Comparison of ENCODE assay signal across 9 cellular contexts in the genomic region with DNA sequence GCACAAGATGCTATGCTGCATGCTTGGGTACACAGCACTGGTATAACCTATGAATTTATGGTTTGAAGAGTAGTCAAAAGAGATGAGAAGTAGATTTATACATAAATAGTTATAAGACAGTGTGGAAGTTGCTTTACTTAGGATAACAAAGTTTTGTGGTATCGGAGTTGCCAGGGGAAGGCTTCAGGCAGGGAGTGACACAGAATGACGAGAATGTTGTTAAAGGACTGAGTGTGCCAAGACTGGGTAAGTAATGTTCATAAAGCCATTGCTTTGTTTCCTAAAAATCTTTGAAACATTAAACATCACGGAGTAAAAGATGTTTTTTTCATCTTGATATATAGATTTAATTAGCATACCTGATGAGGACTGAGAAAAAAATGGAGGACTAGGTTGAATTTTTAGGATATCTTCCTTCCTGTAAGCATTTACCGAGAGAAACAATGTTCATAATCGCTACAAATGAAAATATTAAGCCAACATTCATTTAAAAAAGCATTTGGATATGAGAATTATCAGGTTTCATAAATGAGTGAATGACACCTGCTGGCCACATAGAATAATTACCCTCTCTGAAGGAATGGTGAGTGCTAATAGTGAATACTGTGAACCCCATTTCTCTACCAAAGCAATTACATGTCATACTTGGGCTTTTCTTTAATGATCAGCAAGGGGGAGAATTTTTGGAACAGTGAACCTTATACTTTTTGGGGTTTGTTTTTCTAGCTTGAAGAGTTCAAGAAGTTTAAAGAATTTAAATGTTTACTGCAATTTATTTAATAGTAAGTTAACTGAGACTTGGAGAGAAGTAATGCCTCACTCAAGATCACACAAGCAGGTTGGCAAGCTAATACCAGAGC. TPM values are rescaled to one million over a fixed set of nuclear protein-coding genes. Genes with fewer than 3 reads are reported as not detected.
A peak's percentile ranks its signal among the peaks of the same experiment; 100 is the strongest.
DNase-seq lines count a peak whose midpoint lies in the region; ATAC-seq, FAIRE-seq and TF ChIP-seq lines count a peak whose summit lies in the region.
"Had no signal": no experiment of that assay in that cellular context is flagged by ENCODE, and none has a peak within 500 bp of the region (broad histone marks: within the 10 kb centered on the region; RNA-seq: fewer than 3 reads in every experiment).

No MANE protein-coding gene starts in this region.

- no peak overlapping the region for H3K4me3 Mint-ChIP-seq in activated CD8-positive, alpha-beta memory T cell treated with anti-CD3 and anti-CD28 coated beads, Interleukin-2, amount 10 ng/mL, durations not matched to agents 7 days and 5 days
- H3K4me3 Mint-ChIP-seq: activated naive CD4-positive, alpha-beta T cell treated with anti-CD3 and anti-CD28 coated beads, Interleukin-2, amount 50 U/mL, for 24 hours had no signal

- no peak for DNase-seq in activated CD8-positive, alpha-beta memory T cell treated with anti-CD3 and anti-CD28 coated beads, Interleukin-2, amount 10 ng/mL, durations not matched to agents 7 days and 5 days
- DNase-seq in activated CD8-positive, alpha-beta memory T cell treated with anti-CD3 and anti-CD28 coated beads for 24 hours, result no peak
- peak in 1 of 2 donors; percentile 20 for DNase-seq in foreskin keratinocyte
- DNase-seq in small intestine, result peak; percentile 31
- DNase-seq in activated T-cell treated with anti-CD3 and anti-CD28 coated beads, Interleukin-2, amount 50 U/mL, for 48 hours, result no peak
- no peak for DNase-seq in stimulated activated naive CD4-positive, alpha-beta T cell treated with Interleukin-2 at 50 U/mL for 16 hours (lab: John Stamatoyannopoulos, UW)

- H3K27ac ChIP-seq in foreskin keratinocyte (no peak overlapping the region), small intestine (ENCODE audit: low read depth in 1 of 2, low read length in 1 of 2) (no peak overlapping the region)

- no peak overlapping the region for H3K4me3 ChIP-seq in small intestine (ENCODE audit: low read depth in 1 of 2, low read length in 2 of 2)

- H3K9me3 ChIP-seq in small intestine (ENCODE audit: control insufficient read depth, low read depth), result no peaks in the 10 kb centered on the region

- no peaks in the 10 kb centered on the region for H3K36me3 Mint-ChIP-seq in activated CD8-positive, alpha-beta memory T cell treated with anti-CD3 and anti-CD28 coated beads, Interleukin-2, amount 10 ng/mL, durations not matched to agents 7 days and 5 days
- H3K36me3 Mint-ChIP-seq: activated naive CD4-positive, alpha-beta T cell treated with anti-CD3 and anti-CD28 coated beads, Interleukin-2, amount 50 U/mL, for 24 hours had no signal

- WGBS in small intestine, 3 donors, result 28 to 34% (median 30%) methylated on average over 5 of the region's 5 CpGs

- no peaks in the 10 kb centered on the region for H3K4me1 ChIP-seq in foreskin keratinocyte
- H3K4me1 ChIP-seq in small intestine (ENCODE audit: control insufficient read depth in 2 of 2, insufficient read depth in 1 of 2, low read depth in 1 of 2, low read length in 1 of 2), result no peaks in the 10 kb centered on the region

- H3K9me3 Mint-ChIP-seq in activated CD8-positive, alpha-beta memory T cell treated with anti-CD3 and anti-CD28 coated beads, Interleukin-2, amount 10 ng/mL, durations not matched to agents 7 days and 5 days (ENCODE audit: low read depth), result no peaks in the 10 kb centered on the region
- H3K9me3 Mint-ChIP-seq: activated naive CD4-positive, alpha-beta T cell treated with anti-CD3 and anti-CD28 coated beads, Interleukin-2, amount 50 U/mL, for 24 hours had no signal

- no peaks in the 10 kb centered on the region for H3K27me3 Mint-ChIP-seq in activated CD8-positive, alpha-beta memory T cell treated with anti-CD3 and anti-CD28 coated beads, Interleukin-2, amount 10 ng/mL, durations not matched to agents 7 days and 5 days
- H3K27me3 Mint-ChIP-seq: activated naive CD4-positive, alpha-beta T cell treated with anti-CD3 and anti-CD28 coated beads, Interleukin-2, amount 50 U/mL, for 24 hours had no signal

- FAIRE-seq in small intestine (lab: Jason Lieb, UNC), result peak; percentile 30

- peak; percentile 63 for ATAC-seq in activated CD8-positive, alpha-beta memory T cell treated with anti-CD3 and anti-CD28 coated beads, Interleukin-2, amount 10 ng/mL, durations not matched to agents 7 days and 5 days
- ATAC-seq in HG03342 (IDR thresholded peaks at IDR 0.05; ENCODE audit: unreplicated experiment) (peak; percentile 63), SK-N-SH treated with all-trans-retinoic acid at 6 μM for 48 hours (peak; percentile 81), foreskin keratinocyte (peak; percentile 76)

- CTCF ChIA-PET in activated CD8-positive, alpha-beta memory T cell treated with anti-CD3 and anti-CD28 coated beads, Interleukin-2, amount 10 ng/mL, durations not matched to agents 7 days and 5 days (lab: Charles Lee), result interaction anchor here (1.0 to 6.2 kb wide), 3 partner anchors 252 to 406 kb away, joined by 3 to 103 read pairs (median 4); no protein-coding TSS in a partner anchor

- H3K27me3 ChIP-seq in foreskin keratinocyte, result peaks cover 3% of the 10 kb centered on the region
- no peaks in the 10 kb centered on the region for H3K27me3 ChIP-seq in small intestine (ENCODE audit: control insufficient read depth in 2 of 2, insufficient read depth in 2 of 2, low read length in 2 of 2)

- peaks cover 3% of the 10 kb centered on the region for H3K4me1 Mint-ChIP-seq in activated CD8-positive, alpha-beta memory T cell treated with anti-CD3 and anti-CD28 coated beads, Interleukin-2, amount 10 ng/mL, durations not matched to agents 7 days and 5 days
- H3K4me1 Mint-ChIP-seq: activated naive CD4-positive, alpha-beta T cell treated with anti-CD3 and anti-CD28 coated beads, Interleukin-2, amount 50 U/mL, for 24 hours had no signal

- peak; percentile 69 for TF ChIP-seq CTCF in foreskin keratinocyte (conservative IDR thresholded peaks at IDR 0.05)

- H3K36me3 ChIP-seq in small intestine (ENCODE audit: control insufficient read depth in 2 of 2, insufficient read depth in 2 of 2, low read length in 2 of 2), result no peaks in the 10 kb centered on the region

- H3K27ac Mint-ChIP-seq in activated CD8-positive, alpha-beta memory T cell treated with anti-CD3 and anti-CD28 coated beads, Interleukin-2, amount 10 ng/mL, durations not matched to agents 7 days and 5 days, result no peak overlapping the region
- H3K27ac Mint-ChIP-seq: activated naive CD4-positive, alpha-beta T cell treated with anti-CD3 and anti-CD28 coated beads, Interleukin-2, amount 50 U/mL, for 24 hours had no signal

TF ChIP-seq in SK-N-SH treated with all-trans-retinoic acid at 6 μM for 48 hours, 23 proteins besides CTCF, POLR2A, EP300 and RAD21 (continues in another document):
- TF ChIP-seq OSR1 (CRISPR knock-in tag; IDR thresholded peaks at IDR 0.05), result no peak
- TF ChIP-seq BACH2 (CRISPR knock-in tag; IDR thresholded peaks at IDR 0.05; ENCODE audit: borderline replicate concordance), result no peak
- no peak for TF ChIP-seq CSDC2 (CRISPR knock-in tag; IDR thresholded peaks at IDR 0.05)
- no peak for TF ChIP-seq SNAI2 (CRISPR knock-in tag; IDR thresholded peaks at IDR 0.05)
- TF ChIP-seq ZFP30 (CRISPR knock-in tag; IDR thresholded peaks at IDR 0.05), result no peak
- TF ChIP-seq ZNF8 (CRISPR knock-in tag; IDR thresholded peaks at IDR 0.05), result no peak
- TF ChIP-seq ESRRG (CRISPR knock-in tag; IDR thresholded peaks at IDR 0.05), result no peak
- TF ChIP-seq PPARA (CRISPR knock-in tag; IDR thresholded peaks at IDR 0.05; ENCODE audit: borderline replicate concordance), result no peak
- no peak for TF ChIP-seq ZNF70 (CRISPR knock-in tag; IDR thresholded peaks at IDR 0.05)
- TF ChIP-seq, protein P1, sequence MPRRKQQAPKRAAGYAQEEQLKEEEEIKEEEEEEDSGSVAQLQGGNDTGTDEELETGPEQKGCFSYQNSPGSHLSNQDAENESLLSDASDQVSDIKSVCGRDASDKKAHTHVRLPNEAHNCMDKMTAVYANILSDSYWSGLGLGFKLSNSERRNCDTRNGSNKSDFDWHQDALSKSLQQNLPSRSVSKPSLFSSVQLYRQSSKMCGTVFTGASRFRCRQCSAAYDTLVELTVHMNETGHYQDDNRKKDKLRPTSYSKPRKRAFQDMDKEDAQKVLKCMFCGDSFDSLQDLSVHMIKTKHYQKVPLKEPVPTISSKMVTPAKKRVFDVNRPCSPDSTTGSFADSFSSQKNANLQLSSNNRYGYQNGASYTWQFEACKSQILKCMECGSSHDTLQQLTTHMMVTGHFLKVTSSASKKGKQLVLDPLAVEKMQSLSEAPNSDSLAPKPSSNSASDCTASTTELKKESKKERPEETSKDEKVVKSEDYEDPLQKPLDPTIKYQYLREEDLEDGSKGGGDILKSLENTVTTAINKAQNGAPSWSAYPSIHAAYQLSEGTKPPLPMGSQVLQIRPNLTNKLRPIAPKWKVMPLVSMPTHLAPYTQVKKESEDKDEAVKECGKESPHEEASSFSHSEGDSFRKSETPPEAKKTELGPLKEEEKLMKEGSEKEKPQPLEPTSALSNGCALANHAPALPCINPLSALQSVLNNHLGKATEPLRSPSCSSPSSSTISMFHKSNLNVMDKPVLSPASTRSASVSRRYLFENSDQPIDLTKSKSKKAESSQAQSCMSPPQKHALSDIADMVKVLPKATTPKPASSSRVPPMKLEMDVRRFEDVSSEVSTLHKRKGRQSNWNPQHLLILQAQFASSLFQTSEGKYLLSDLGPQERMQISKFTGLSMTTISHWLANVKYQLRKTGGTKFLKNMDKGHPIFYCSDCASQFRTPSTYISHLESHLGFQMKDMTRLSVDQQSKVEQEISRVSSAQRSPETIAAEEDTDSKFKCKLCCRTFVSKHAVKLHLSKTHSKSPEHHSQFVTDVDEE (CRISPR knock-in tag; IDR thresholded peaks at IDR 0.05), result no peak

RNA-seq across cellular contexts. Expression of gene EXTL2, which starts 28.4 kb away (rescaled TPM):
- total RNA-seq in activated CD8-positive, alpha-beta memory T cell treated with anti-CD3 and anti-CD28 coated beads, Interleukin-2, amount 10 ng/mL, durations not matched to agents 7 days and 5 days, result 10 to 100 TPM in 1 of 2 experiments, 1 to 10 TPM in 1; 2.6 to 11.5 TPM
- 13.5 and 15.9 TPM in 2 replicates for total RNA-seq in foreskin keratinocyte
- 7.2 and 7.7 TPM in 2 replicates for polyA plus RNA-seq in foreskin keratinocyte
- polyA plus RNA-seq in small intestine, result 1 to 10 TPM; 1.3 to 5.2 (median 1.9) TPM

RNA-seq across cellular contexts. Expression of gene SLC30A7, which starts 29.6 kb away (rescaled TPM):
- total RNA-seq in activated CD8-positive, alpha-beta memory T cell treated with anti-CD3 and anti-CD28 coated beads, Interleukin-2, amount 10 ng/mL, durations not matched to agents 7 days and 5 days, result 10 to 100 TPM; 29.1 to 33.3 TPM
- 29.4 and 36.5 TPM in 2 replicates for total RNA-seq in foreskin keratinocyte
- polyA plus RNA-seq in foreskin keratinocyte (4.2 and 4.3 TPM in 2 replicates), small intestine (1 to 10 TPM; 2.0 to 5.9 (median 2.2) TPM)
